19 cellular contexts compared by ENCODE assay signal in genomic region chr2:217622664-217623063, GRCh38.
DNase-seq lines count a peak whose midpoint lies in the region; ATAC-seq, FAIRE-seq and TF ChIP-seq lines count a peak whose summit lies in the region.
"Had no signal": no experiment of that assay in that cellular context is flagged by ENCODE, and none has a peak within 500 bp of the region (broad histone marks: within the 10 kb centered on the region; RNA-seq: fewer than 3 reads in every experiment).

No MANE protein-coding gene starts in this region.

- no peak for DNase-seq in Caco-2
- peak; percentile 71 for DNase-seq in WERI-Rb-1
- no peak for DNase-seq in left ventricle myocardium superior
- DNase-seq in pons (ENCODE audit: low spot score): peak; percentile 66
- no peak for DNase-seq in effector memory CD8-positive, alpha-beta T cell
- no peak for DNase-seq in GM12891 (ENCODE audit: insufficient read length, low spot score)
- no peak for DNase-seq in activated CD4-positive, CD25-positive, alpha-beta regulatory T cell treated with anti-CD3 and anti-CD28 coated beads, Interleukin-2, amount 50 U/mL, for 72 hours
- DNase-seq in activated CD8-positive, alpha-beta memory T cell treated with anti-CD3 and anti-CD28 coated beads for 24 hours: no peak
- DNase-seq: activated CD4-positive, alpha-beta T cell treated with anti-CD3 and anti-CD28 coated beads for 36 hours; aorta; Calu3; effector CD8-positive, alpha-beta T cell; kidney; natural killer cell; NCI-H2171 treated with DMSO at 0.1 percent for 48 hours; stimulated activated CD4-positive, alpha-beta T cell treated with anti-CD3 and anti-CD28 coated beads, Interleukin-15, amount 100 ng/mL, for 24 hours; T-cell; tibial artery had no signal

- peaks cover 16% of the 10 kb centered on the region for H3K4me1 Mint-ChIP-seq in Caco-2 (ENCODE audit: low read depth, unreplicated experiment)
- H3K4me1 Mint-ChIP-seq in effector memory CD8-positive, alpha-beta T cell (ENCODE audit: low read depth in 2 of 2): no peaks in the 10 kb centered on the region
- H3K4me1 Mint-ChIP-seq: activated CD4-positive, alpha-beta T cell treated with anti-CD3 and anti-CD28 coated beads for 36 hours; natural killer cell; T-cell had no signal

- H3K27me3 Mint-ChIP-seq in Caco-2 (ENCODE audit: insufficient read depth, unreplicated experiment): no peaks in the 10 kb centered on the region
- H3K27me3 Mint-ChIP-seq in effector memory CD8-positive, alpha-beta T cell: peaks cover 5 to 24% of the 10 kb centered on the region in 2 donors
- H3K27me3 Mint-ChIP-seq: activated CD4-positive, alpha-beta T cell treated with anti-CD3 and anti-CD28 coated beads for 36 hours; T-cell had no signal

- BruUV-seq in Caco-2 (replicated peaks; lab: Mats Ljungman, UMichigan): no TSS peak

- FAIRE-seq in GM12891 (lab: Jason Lieb, UNC): no peak
- FAIRE-seq: kidney had no signal

- TF ChIP-seq CTCF in Caco-2 (IDR thresholded peaks at IDR 0.05; ENCODE audit: insufficient read depth in 1 of 2, low read depth in 1 of 2, low read length in 1 of 2, severe bottlenecking in 1 of 2, unreplicated experiment in 1 of 2) (no peak), WERI-Rb-1 (IDR thresholded peaks at IDR 0.05; ENCODE audit: low read depth, low read length) (no peak)

- H3K4me3 ChIP-seq in Caco-2 (ENCODE audit: low read depth, low read length) (no peak overlapping the region), WERI-Rb-1 (ENCODE audit: low read depth, low read length) (peak overlapping the region; percentile 15)
- H3K4me3 ChIP-seq: tibial artery had no signal

- CTCF ChIA-PET in Caco-2 (lab: Charles Lee): interaction anchor here (1.9 kb wide), 1 partner anchor 28 kb away, joined by 10 read pairs; no protein-coding TSS in a partner anchor

- H3K4me3 Mint-ChIP-seq in Caco-2 (ENCODE audit: unreplicated experiment): no peak overlapping the region
- H3K4me3 Mint-ChIP-seq in effector memory CD8-positive, alpha-beta T cell: no peak overlapping the region
- H3K4me3 Mint-ChIP-seq: activated CD4-positive, alpha-beta T cell treated with anti-CD3 and anti-CD28 coated beads for 36 hours; activated T-helper 1 cell treated with anti-CD3 and anti-CD28 coated beads, Interleukin-12 subunit alpha, Interleukin-12 subunit beta, Interleukin-2, Interleukin-4 antibody, amounts not matched to agents 30 ng/mL and 10 ng/mL and 1 ng/mL, durations not matched to agents 14 hours and 24 hours and 36 hours; natural killer cell; T-cell had no signal

- H3K27me3 ChIP-seq in Caco-2 (replicated peaks; ENCODE audit: control insufficient read depth, insufficient read depth, low read length): no peaks in the 10 kb centered on the region
- no peaks in the 10 kb centered on the region for H3K27me3 ChIP-seq in WERI-Rb-1 (ENCODE audit: insufficient read depth, low read depth, severe bottlenecking)
- H3K27me3 ChIP-seq: tibial artery had no signal

- H3K9me3 Mint-ChIP-seq in Caco-2 (ENCODE audit: unreplicated experiment): no peaks in the 10 kb centered on the region
- H3K9me3 Mint-ChIP-seq in effector memory CD8-positive, alpha-beta T cell: no peaks in the 10 kb centered on the region
- H3K9me3 Mint-ChIP-seq: activated T-helper 1 cell treated with anti-CD3 and anti-CD28 coated beads, Interleukin-12 subunit alpha, Interleukin-12 subunit beta, Interleukin-2, Interleukin-4 antibody, amounts not matched to agents 30 ng/mL and 10 ng/mL and 1 ng/mL, durations not matched to agents 14 hours and 24 hours and 36 hours; natural killer cell; T-cell had no signal

- peak overlapping the region; percentile 87 for H3K27ac Mint-ChIP-seq in Caco-2 (ENCODE audit: unreplicated experiment)
- H3K27ac Mint-ChIP-seq in effector memory CD8-positive, alpha-beta T cell: no peak overlapping the region
- H3K27ac Mint-ChIP-seq: activated CD4-positive, alpha-beta T cell treated with anti-CD3 and anti-CD28 coated beads for 36 hours; activated T-helper 1 cell treated with anti-CD3 and anti-CD28 coated beads, Interleukin-12 subunit alpha, Interleukin-12 subunit beta, Interleukin-2, Interleukin-4 antibody, amounts not matched to agents 30 ng/mL and 10 ng/mL and 1 ng/mL, durations not matched to agents 14 hours and 24 hours and 36 hours; natural killer cell; T-cell had no signal

- H3K9me3 ChIP-seq in Caco-2 (no peaks in the 10 kb centered on the region), WERI-Rb-1 (ENCODE audit: severe bottlenecking) (no peaks in the 10 kb centered on the region)
- H3K9me3 ChIP-seq: tibial artery had no signal

- peak; percentile 50 for ATAC-seq in left ventricle myocardium superior
- ATAC-seq in effector memory CD8-positive, alpha-beta T cell (replicated peaks): no peak
- ATAC-seq: activated CD4-positive, alpha-beta T cell treated with anti-CD3 and anti-CD28 coated beads for 36 hours; natural killer cell; T-cell had no signal

- H3K36me3 Mint-ChIP-seq in Caco-2 (ENCODE audit: insufficient read depth, unreplicated experiment): no peaks in the 10 kb centered on the region
- H3K36me3 Mint-ChIP-seq in effector memory CD8-positive, alpha-beta T cell (ENCODE audit: insufficient read depth): no peaks in the 10 kb centered on the region
- H3K36me3 Mint-ChIP-seq: natural killer cell, T-cell had no signal

- H3K36me3 ChIP-seq in Caco-2 (ENCODE audit: control insufficient read depth, insufficient read depth, low read length): no peaks in the 10 kb centered on the region
- H3K36me3 ChIP-seq in WERI-Rb-1: no peaks in the 10 kb centered on the region
- H3K36me3 ChIP-seq: tibial artery had no signal

- intact Hi-C loops in Caco-2 (cut with micrococcal nuclease; ENCODE audit: unreplicated experiment) (loop anchor here (1.0 to 2.0 kb wide), 3 partner anchors 28 to 72 kb away; no protein-coding TSS in a partner anchor), left ventricle myocardium superior (cut with micrococcal nuclease) (no loop called here)

- no peak for TF ChIP-seq POLR2A in GM12891 (IDR thresholded peaks at IDR 0.05; ENCODE audit: low read depth, low read length)

- H3K4me1 ChIP-seq in Caco-2: peaks cover 18% of the 10 kb centered on the region

- H3K27ac ChIP-seq in WERI-Rb-1: peak overlapping the region; percentile 97
- H3K27ac ChIP-seq: tibial artery had no signal

- POLR2A ChIA-PET in Caco-2 (lab: Charles Lee): no interaction called here

TF ChIP-seq in GM12891, 5 proteins besides CTCF, POLR2A, EP300 and RAD21:
- TF ChIP-seq POU2F2 (IDR thresholded peaks at IDR 0.05; ENCODE audit: low read depth, low read length): no peak
- TF ChIP-seq SPI1 (IDR thresholded peaks at IDR 0.05; ENCODE audit: low read depth, low read length): no peak
- TF ChIP-seq PAX5 (IDR thresholded peaks at IDR 0.05; ENCODE audit: insufficient read depth, low read length, severe bottlenecking): no peak
- no peak for TF ChIP-seq POLR2AphosphoS5 (IDR thresholded peaks at IDR 0.05; ENCODE audit: low read depth, low read length)
- TF ChIP-seq TAF1 (IDR thresholded peaks at IDR 0.05; ENCODE audit: low read depth, low read length): no peak

Comparison
In these comparisons a context has a peak if more than half of its experiments do, and no peak if none do; other contexts are left out.
1. DNase-seq: peak in WERI-Rb-1 (single experiment) and pons (single experiment); none in Caco-2 (0 of 2), left ventricle myocardium superior (single experiment), effector memory CD8-positive, alpha-beta T cell (0 of 3), GM12891 (single experiment), activated CD4-positive, CD25-positive, alpha-beta regulatory T cell treated with anti-CD3 and anti-CD28 coated beads, Interleukin-2, amount 50 U/mL, for 72 hours (single experiment) and activated CD8-positive, alpha-beta memory T cell treated with anti-CD3 and anti-CD28 coated beads for 24 hours (single experiment).